9 cellular contexts compared by ENCODE assay signal in genomic region chr1:235073968-235074334, GRCh38. TPM values are rescaled to one million over a fixed set of nuclear protein-coding genes. Genes with fewer than 3 reads are reported as not detected.
DNase-seq lines count a peak whose midpoint lies in the region; TF ChIP-seq lines count a peak whose summit lies in the region.
"Had no signal": no experiment of that assay in that cellular context is flagged by ENCODE, and none has a peak within 500 bp of the region (broad histone marks: within the 10 kb centered on the region; RNA-seq: fewer than 3 reads in every experiment).

No MANE protein-coding gene starts in this region.

- POLR2A ChIA-PET in PC-9 (lab: Charles Lee; ENCODE audit: unreplicated experiment): interaction anchor here (0.5 to 2.0 kb wide), 19 partner anchors 13 to 588 kb away, joined by 3 to 18 read pairs (median 6); no protein-coding TSS in a partner anchor

- H3K4me1 ChIP-seq in PC-9 (replicated peaks; ENCODE audit: insufficient read depth) (peaks cover 97% of the 10 kb centered on the region), right atrium auricular region (peaks cover 0 to 72% of the 10 kb centered on the region in 2 donors), suprapubic skin (peaks cover 87% of the 10 kb centered on the region), BE2C (peaks cover 13% of the 10 kb centered on the region)

- no peaks in the 10 kb centered on the region for H4K20me1 ChIP-seq in PC-9 (ENCODE audit: insufficient read depth)

- no peaks in the 10 kb centered on the region for H3K36me3 Mint-ChIP-seq in T-helper 2 cell treated with Interferon-gamma antibody and Interleukin-4, amounts not matched to agents 5 μg/mL and 100 μg/mL, for 36 hours (ENCODE audit: low read depth)

- 48% methylated on average over 6 of the region's 8 CpGs for WGBS in suprapubic skin

- peak overlapping the region; percentile 61 for H3K4me3 ChIP-seq in PC-9
- H3K4me3 ChIP-seq in right atrium auricular region: no peak overlapping the region
- peak overlapping the region; percentile 23 for H3K4me3 ChIP-seq in suprapubic skin
- H3K4me3 ChIP-seq in BE2C (ENCODE audit: low read depth, low read length): no peak overlapping the region

- no peaks in the 10 kb centered on the region for H3K36me3 ChIP-seq in PC-9 (ENCODE audit: low read depth)
- no peaks in the 10 kb centered on the region for H3K36me3 ChIP-seq in right atrium auricular region
- no peaks in the 10 kb centered on the region for H3K36me3 ChIP-seq in suprapubic skin
- no peaks in the 10 kb centered on the region for H3K36me3 ChIP-seq in BE2C

- peak overlapping the region; percentile 94 for H3K4me2 ChIP-seq in PC-9

- no peak overlapping the region for H3K4me3 Mint-ChIP-seq in T-helper 2 cell treated with Interferon-gamma antibody and Interleukin-4, amounts not matched to agents 5 μg/mL and 100 μg/mL, for 36 hours

- no peaks in the 10 kb centered on the region for H3K9me2 ChIP-seq in PC-9 (ENCODE audit: insufficient read depth)

- DNase-seq in NCI-H2196 (lab: John Stamatoyannopoulos, UW; ENCODE audit: unreplicated experiment): peak; percentile 46
- no peak for DNase-seq in NCI-H2196 treated with DMSO at 0.1 percent for 48 hours (lab: John Stamatoyannopoulos, UW; ENCODE audit: unreplicated experiment)
- DNase-seq in PC-9: peak; percentile 88 to 89
- DNase-seq in right atrium auricular region (ENCODE audit: low spot score): no peak
- peak in 1 of 2 donors; percentile 78 for DNase-seq in suprapubic skin (ENCODE audit: low spot score in 2 of 2)
- no peak for DNase-seq in BE2C
- no peak for DNase-seq in T-helper 2 cell treated with Interferon-gamma antibody and Interleukin-4, amounts not matched to agents 5 μg/mL and 100 μg/mL, for 36 hours (ENCODE audit: low spot score)
- DNase-seq in activated effector memory CD4-positive, alpha-beta T cell treated with anti-CD3 and anti-CD28 coated beads, Interleukin-2, amount 50 U/mL, for 16 hours: no peak

- H3K27ac ChIP-seq in PC-9: peak overlapping the region; percentile 100
- peak overlapping the region; percentile 95 to 98 for H3K27ac ChIP-seq in right atrium auricular region
- peak overlapping the region; percentile 96 for H3K27ac ChIP-seq in suprapubic skin

- no peaks in the 10 kb centered on the region for H3K9me3 Mint-ChIP-seq in T-helper 2 cell treated with Interferon-gamma antibody and Interleukin-4, amounts not matched to agents 5 μg/mL and 100 μg/mL, for 36 hours
- H3K9me3 Mint-ChIP-seq: activated naive CD4-positive, alpha-beta T cell treated with anti-CD3 and anti-CD28 coated beads, Interleukin-2, amount 50 U/mL, for 72 hours had no signal

- BruUV-seq in PC-9 (replicated peaks; lab: Mats Ljungman, UMichigan): no TSS peak

- TF ChIP-seq CTCF in PC-9 (conservative IDR thresholded peaks at IDR 0.05) (no peak), right atrium auricular region (IDR thresholded peaks at IDR 0.05) (no peak), suprapubic skin (IDR thresholded peaks at IDR 0.05) (no peak), BE2C (IDR thresholded peaks at IDR 0.05; ENCODE audit: low read depth, low read length) (no peak)

- H3K27ac Mint-ChIP-seq in T-helper 2 cell treated with Interferon-gamma antibody and Interleukin-4, amounts not matched to agents 5 μg/mL and 100 μg/mL, for 36 hours: no peak overlapping the region

- peaks cover 82% of the 10 kb centered on the region for H3F3A ChIP-seq in PC-9 (ENCODE audit: insufficient read depth, low read depth)

- CTCF ChIA-PET in PC-9 (lab: Charles Lee): interaction anchor here (0.6 kb wide), 5 partner anchors 8 to 579 kb away, joined by 3 to 8 read pairs (median 3); no protein-coding TSS in a partner anchor

- TF ChIP-seq EP300 in suprapubic skin (IDR thresholded peaks at IDR 0.05): no peak

- H3K27me3 ChIP-seq in PC-9 (ENCODE audit: insufficient read depth, low read depth): no peaks in the 10 kb centered on the region
- H3K27me3 ChIP-seq in right atrium auricular region: no peaks in the 10 kb centered on the region
- H3K27me3 ChIP-seq in suprapubic skin: no peaks in the 10 kb centered on the region
- no peaks in the 10 kb centered on the region for H3K27me3 ChIP-seq in BE2C

- no peak for TF ChIP-seq POLR2A in suprapubic skin (IDR thresholded peaks at IDR 0.05)

- H3K79me2 ChIP-seq in PC-9 (ENCODE audit: low read depth): peaks cover 41% of the 10 kb centered on the region

- no peaks in the 10 kb centered on the region for H3K27me3 Mint-ChIP-seq in T-helper 2 cell treated with Interferon-gamma antibody and Interleukin-4, amounts not matched to agents 5 μg/mL and 100 μg/mL, for 36 hours (ENCODE audit: low read depth)

- H3K4me1 Mint-ChIP-seq in T-helper 2 cell treated with Interferon-gamma antibody and Interleukin-4, amounts not matched to agents 5 μg/mL and 100 μg/mL, for 36 hours (ENCODE audit: low read depth): peaks cover 36% of the 10 kb centered on the region

- no peak overlapping the region for H2AFZ ChIP-seq in PC-9

- intact Hi-C loops in PC-9 (cut with micrococcal nuclease; ENCODE audit: unreplicated experiment): loop anchor here (2.0 kb wide), 1 partner anchor 147 kb away; no protein-coding TSS in a partner anchor

- H3K9me3 ChIP-seq in PC-9 (ENCODE audit: insufficient read depth, low read depth): no peaks in the 10 kb centered on the region
- no peaks in the 10 kb centered on the region for H3K9me3 ChIP-seq in right atrium auricular region
- H3K9me3 ChIP-seq in suprapubic skin: no peaks in the 10 kb centered on the region
- no peaks in the 10 kb centered on the region for H3K9me3 ChIP-seq in BE2C

RNA-seq across cellular contexts. Expression of gene TOMM20, which starts 54.7 kb away (rescaled TPM):
- total RNA-seq in PC-9 (2021) (165 and 187 TPM in 2 replicates), right atrium auricular region (10 to 100 TPM; 70.2 to 83.5 TPM), suprapubic skin (100 to 1,000 TPM; 101 to 116 (median 111) TPM)
- 206 TPM for polyA plus RNA-seq in BE2C (2012; ENCODE audit: insufficient read depth, insufficient read length, low read depth)

Comparison
In these comparisons a context has a peak if more than half of its experiments do, and no peak if none do; other contexts are left out.
1. DNase-seq: peak in NCI-H2196 (single experiment) and PC-9 (2 of 2); none in NCI-H2196 treated with DMSO at 0.1 percent for 48 hours (single experiment), right atrium auricular region (single experiment), BE2C (single experiment), T-helper 2 cell treated with Interferon-gamma antibody and Interleukin-4, amounts not matched to agents 5 μg/mL and 100 μg/mL, for 36 hours (single experiment) and activated effector memory CD4-positive, alpha-beta T cell treated with anti-CD3 and anti-CD28 coated beads, Interleukin-2, amount 50 U/mL, for 16 hours (single experiment).
2. H3K4me3 ChIP-seq: peak in PC-9 (single experiment) and suprapubic skin (single experiment); none in right atrium auricular region (0 of 2) and BE2C (single experiment).
3. Peak in every context shown above with its lines, with median percentiles within 50 percentile points of each other: H3K27ac ChIP-seq.